ENCODE assay signal across 8 cellular contexts in genomic region chr5:32443541-32444190, GRCh38. TPM values are rescaled to one million over a fixed set of nuclear protein-coding genes. Genes with fewer than 3 reads are reported as not detected.
DNase-seq lines count a peak whose midpoint lies in the region; ATAC-seq and TF ChIP-seq lines count a peak whose summit lies in the region.

No MANE protein-coding gene starts in this region.

- no peaks in the 10 kb centered on the region for H3K27me3 ChIP-seq in foreskin keratinocyte
- peaks cover 20% of the 10 kb centered on the region for H3K27me3 ChIP-seq in neural progenitor cell

- peak overlapping the region; percentile 89 for H3K27ac ChIP-seq in foreskin keratinocyte
- H3K27ac ChIP-seq in neural progenitor cell, result no peak overlapping the region
- H3K27ac ChIP-seq in temporal lobe (ENCODE audit: low read depth, low read length), result peak overlapping the region; percentile 82

- no peak for TF ChIP-seq CTCF in foreskin keratinocyte (conservative IDR thresholded peaks at IDR 0.05)
- no peak for TF ChIP-seq CTCF in neural progenitor cell (IDR thresholded peaks at IDR 0.05)

- H3K36me3 ChIP-seq in neural progenitor cell, result peaks cover 4% of the 10 kb centered on the region

- peak overlapping the region; percentile 96 for H3K4me3 ChIP-seq in neural progenitor cell

- peak overlapping the region; percentile 78 for H2AFZ ChIP-seq in neural progenitor cell (replicated peaks)

- no peaks in the 10 kb centered on the region for H3K9me3 ChIP-seq in neural progenitor cell (ENCODE audit: low read depth)

- H3K9me3 Mint-ChIP-seq in neural progenitor cell, result no peaks in the 10 kb centered on the region

- peaks cover 24% of the 10 kb centered on the region for H3K4me1 Mint-ChIP-seq in neural progenitor cell

- H3K27me3 Mint-ChIP-seq in neural progenitor cell (ENCODE audit: insufficient read depth, low read depth), result peaks cover 3% of the 10 kb centered on the region

- peaks cover 31% of the 10 kb centered on the region for H3K36me3 Mint-ChIP-seq in neural progenitor cell

- peak overlapping the region; percentile 85 for H3K9ac ChIP-seq in neural progenitor cell

- H3K4me1 ChIP-seq in foreskin keratinocyte (peaks cover 11% of the 10 kb centered on the region), neural progenitor cell (peaks cover 14% of the 10 kb centered on the region)

- ATAC-seq in GM18499 (IDR thresholded peaks at IDR 0.05; ENCODE audit: insufficient read depth, unreplicated experiment), result peak; percentile 10
- peak; percentile 51 for ATAC-seq in HG03025 (IDR thresholded peaks at IDR 0.05; ENCODE audit: low FRiP score, unreplicated experiment)
- peak; percentile 63 for ATAC-seq in foreskin keratinocyte

- H4K20me1 ChIP-seq in neural progenitor cell (ENCODE audit: low read depth), result peaks cover 50% of the 10 kb centered on the region

- peaks cover 6% of the 10 kb centered on the region for H3F3A ChIP-seq in neural progenitor cell (ENCODE audit: low read depth)

- H3K4me2 ChIP-seq in neural progenitor cell, result peak overlapping the region; percentile 98

- peak overlapping the region; percentile 98 for H3K27ac Mint-ChIP-seq in neural progenitor cell

- peaks cover 58% of the 10 kb centered on the region for H3K79me2 ChIP-seq in neural progenitor cell (ENCODE audit: low read depth)

- H3K4me3 Mint-ChIP-seq in neural progenitor cell, result peak overlapping the region; percentile 97

- peak; percentile 33 for DNase-seq in A172 (ENCODE audit: low spot score)
- peak; percentile 40 for DNase-seq in NOMO-1 treated with dmso at 0.1 percent for 144 hours (lab: John Stamatoyannopoulos, UW; ENCODE audit: unreplicated experiment)
- DNase-seq in activated T-helper 9 cell treated with anti-CD3 and anti-CD28 coated beads, Interleukin-2, amount 50 U/mL, for 16 hours (ENCODE audit: low read depth), result peak; percentile 31
- peak in 1 of 2 donors; percentile 30 for DNase-seq in foreskin keratinocyte
- DNase-seq in neural progenitor cell (ENCODE audit: low spot score), result peak; percentile 64

RNA-seq across cellular contexts. Expression of gene ZFR, which starts 0.9 kb away (rescaled TPM):
- 86.8 and 104 TPM in 2 replicates for total RNA-seq in A172 (2014; rRNA removed; shearing (Covaris generic))
- total RNA-seq in foreskin keratinocyte, result 59.1 and 62.2 TPM in 2 replicates
- polyA plus RNA-seq in foreskin keratinocyte, result 19.5 and 23.4 TPM in 2 replicates
- 108 and 131 TPM in 2 replicates for total RNA-seq in neural progenitor cell (ENCODE audit: low replicate concordance)
- total RNA-seq in temporal lobe, result 104 TPM

Comparison
In these comparisons a context has a peak if more than half of its experiments do, and no peak if none do; other contexts are left out.
1. ATAC-seq: peak in every context shown above with its lines; median percentile 63 in foreskin keratinocyte; 51 in HG03025; 10 in GM18499.